1 cellular context compared by ENCODE assay signal in the genomic region with DNA sequence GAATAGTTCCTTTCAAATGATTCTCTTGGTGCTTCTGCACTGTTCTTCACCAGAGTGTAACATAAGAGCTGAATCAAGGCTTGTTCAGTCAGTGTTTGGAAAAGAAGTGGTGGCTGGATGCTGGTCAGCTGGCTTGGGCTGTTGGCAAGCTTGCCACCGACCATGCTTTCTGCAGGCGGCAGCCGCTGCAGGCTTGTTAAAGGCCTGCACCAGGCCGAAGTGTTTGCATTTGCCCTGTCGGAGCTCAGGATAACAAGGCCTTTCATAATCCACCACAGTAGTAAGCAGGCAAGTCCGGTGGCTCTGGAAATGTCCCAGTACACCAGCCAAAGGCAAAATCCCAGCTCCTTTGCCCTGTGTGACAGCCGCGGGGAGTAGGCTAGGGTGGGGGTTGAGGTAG.
TF ChIP-seq lines count a peak whose summit lies in the region.

No MANE protein-coding gene starts in this region.

TF ChIP-seq in HepG2, 621 proteins besides CTCF, POLR2A, EP300 and RAD21 (continued from another document and continues in another):
- TF ChIP-seq, protein P1, sequence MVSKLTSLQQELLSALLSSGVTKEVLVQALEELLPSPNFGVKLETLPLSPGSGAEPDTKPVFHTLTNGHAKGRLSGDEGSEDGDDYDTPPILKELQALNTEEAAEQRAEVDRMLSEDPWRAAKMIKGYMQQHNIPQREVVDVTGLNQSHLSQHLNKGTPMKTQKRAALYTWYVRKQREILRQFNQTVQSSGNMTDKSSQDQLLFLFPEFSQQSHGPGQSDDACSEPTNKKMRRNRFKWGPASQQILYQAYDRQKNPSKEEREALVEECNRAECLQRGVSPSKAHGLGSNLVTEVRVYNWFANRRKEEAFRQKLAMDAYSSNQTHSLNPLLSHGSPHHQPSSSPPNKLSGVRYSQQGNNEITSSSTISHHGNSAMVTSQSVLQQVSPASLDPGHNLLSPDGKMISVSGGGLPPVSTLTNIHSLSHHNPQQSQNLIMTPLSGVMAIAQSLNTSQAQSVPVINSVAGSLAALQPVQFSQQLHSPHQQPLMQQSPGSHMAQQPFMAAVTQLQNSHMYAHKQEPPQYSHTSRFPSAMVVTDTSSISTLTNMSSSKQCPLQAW (CRISPR knock-in tag; IDR thresholded peaks at IDR 0.05): no peak
- no peak for TF ChIP-seq KDM1A (CRISPR knock-in tag; IDR thresholded peaks at IDR 0.05)
- TF ChIP-seq, protein P2, sequence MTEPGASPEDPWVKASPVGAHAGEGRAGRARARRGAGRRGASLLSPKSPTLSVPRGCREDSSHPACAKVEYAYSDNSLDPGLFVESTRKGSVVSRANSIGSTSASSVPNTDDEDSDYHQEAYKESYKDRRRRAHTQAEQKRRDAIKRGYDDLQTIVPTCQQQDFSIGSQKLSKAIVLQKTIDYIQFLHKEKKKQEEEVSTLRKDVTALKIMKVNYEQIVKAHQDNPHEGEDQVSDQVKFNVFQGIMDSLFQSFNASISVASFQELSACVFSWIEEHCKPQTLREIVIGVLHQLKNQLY (CRISPR knock-in tag; IDR thresholded peaks at IDR 0.05): no peak
- no peak for TF ChIP-seq ZNF207 (IDR thresholded peaks at IDR 0.05; ENCODE audit: borderline replicate concordance)
- TF ChIP-seq, protein P3, sequence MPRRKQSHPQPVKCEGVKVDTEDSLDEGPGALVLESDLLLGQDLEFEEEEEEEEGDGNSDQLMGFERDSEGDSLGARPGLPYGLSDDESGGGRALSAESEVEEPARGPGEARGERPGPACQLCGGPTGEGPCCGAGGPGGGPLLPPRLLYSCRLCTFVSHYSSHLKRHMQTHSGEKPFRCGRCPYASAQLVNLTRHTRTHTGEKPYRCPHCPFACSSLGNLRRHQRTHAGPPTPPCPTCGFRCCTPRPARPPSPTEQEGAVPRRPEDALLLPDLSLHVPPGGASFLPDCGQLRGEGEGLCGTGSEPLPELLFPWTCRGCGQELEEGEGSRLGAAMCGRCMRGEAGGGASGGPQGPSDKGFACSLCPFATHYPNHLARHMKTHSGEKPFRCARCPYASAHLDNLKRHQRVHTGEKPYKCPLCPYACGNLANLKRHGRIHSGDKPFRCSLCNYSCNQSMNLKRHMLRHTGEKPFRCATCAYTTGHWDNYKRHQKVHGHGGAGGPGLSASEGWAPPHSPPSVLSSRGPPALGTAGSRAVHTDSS (CRISPR knock-in tag; conservative IDR thresholded peaks at IDR 0.05): no peak
- no peak; the same call in 1 of the 2 replicates for TF ChIP-seq MIXL1 (CRISPR knock-in tag; IDR thresholded peaks at IDR 0.05)
- no peak for TF ChIP-seq ZBTB2 (CRISPR knock-in tag; IDR thresholded peaks at IDR 0.05; ENCODE audit: low read depth)
- TF ChIP-seq ASH2L (IDR thresholded peaks at IDR 0.05; ENCODE audit: insufficient read length, low read depth, low read length): peak; percentile 15
- TF ChIP-seq ZNF768 (CRISPR knock-in tag; IDR thresholded peaks at IDR 0.05): peak; percentile 41; the same call in 1 of the 2 replicates
- no peak for TF ChIP-seq ZNF362 (CRISPR knock-in tag; IDR thresholded peaks at IDR 0.05; ENCODE audit: borderline replicate concordance)
- TF ChIP-seq RFXANK (CRISPR knock-in tag; IDR thresholded peaks at IDR 0.05): no peak
- TF ChIP-seq, protein P4, sequence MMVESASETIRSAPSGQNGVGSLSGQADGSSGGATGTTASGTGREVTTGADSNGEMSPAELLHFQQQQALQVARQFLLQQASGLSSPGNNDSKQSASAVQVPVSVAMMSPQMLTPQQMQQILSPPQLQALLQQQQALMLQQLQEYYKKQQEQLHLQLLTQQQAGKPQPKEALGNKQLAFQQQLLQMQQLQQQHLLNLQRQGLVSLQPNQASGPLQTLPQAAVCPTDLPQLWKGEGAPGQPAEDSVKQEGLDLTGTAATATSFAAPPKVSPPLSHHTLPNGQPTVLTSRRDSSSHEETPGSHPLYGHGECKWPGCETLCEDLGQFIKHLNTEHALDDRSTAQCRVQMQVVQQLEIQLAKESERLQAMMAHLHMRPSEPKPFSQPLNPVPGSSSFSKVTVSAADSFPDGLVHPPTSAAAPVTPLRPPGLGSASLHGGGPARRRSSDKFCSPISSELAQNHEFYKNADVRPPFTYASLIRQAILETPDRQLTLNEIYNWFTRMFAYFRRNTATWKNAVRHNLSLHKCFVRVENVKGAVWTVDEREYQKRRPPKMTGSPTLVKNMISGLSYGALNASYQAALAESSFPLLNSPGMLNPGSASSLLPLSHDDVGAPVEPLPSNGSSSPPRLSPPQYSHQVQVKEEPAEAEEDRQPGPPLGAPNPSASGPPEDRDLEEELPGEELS (CRISPR knock-in tag; IDR thresholded peaks at IDR 0.05): no peak
- TF ChIP-seq TCF7L2 (IDR thresholded peaks at IDR 0.05; ENCODE audit: low read depth, low read length): no peak
- no peak for TF ChIP-seq CHCHD3 (CRISPR knock-in tag; IDR thresholded peaks at IDR 0.05)
- no peak for TF ChIP-seq ZKSCAN5 (CRISPR knock-in tag; IDR thresholded peaks at IDR 0.05)
- no peak for TF ChIP-seq ATF1 (CRISPR knock-in tag; IDR thresholded peaks at IDR 0.05)
- TF ChIP-seq AGO1 (IDR thresholded peaks at IDR 0.05; ENCODE audit: low read depth, low read length, poor library complexity, severe bottlenecking): no peak
- TF ChIP-seq ZUFSP (CRISPR knock-in tag; IDR thresholded peaks at IDR 0.05; ENCODE audit: borderline replicate concordance): no peak
- no peak for TF ChIP-seq ZNF883 (CRISPR knock-in tag; IDR thresholded peaks at IDR 0.05; ENCODE audit: not compliant biosample characterization)
- no peak for TF ChIP-seq NR0B2 (CRISPR knock-in tag; IDR thresholded peaks at IDR 0.05)
- no peak for TF ChIP-seq BORCS8-MEF2B (CRISPR knock-in tag; IDR thresholded peaks at IDR 0.05)
- TF ChIP-seq HNF4A (CRISPR knock-in tag; IDR thresholded peaks at IDR 0.05): peak; percentile 21; the same call in 1 of the 2 replicates
- no peak for TF ChIP-seq ZFAT (CRISPR knock-in tag; conservative IDR thresholded peaks at IDR 0.05)
- TF ChIP-seq, protein P5, sequence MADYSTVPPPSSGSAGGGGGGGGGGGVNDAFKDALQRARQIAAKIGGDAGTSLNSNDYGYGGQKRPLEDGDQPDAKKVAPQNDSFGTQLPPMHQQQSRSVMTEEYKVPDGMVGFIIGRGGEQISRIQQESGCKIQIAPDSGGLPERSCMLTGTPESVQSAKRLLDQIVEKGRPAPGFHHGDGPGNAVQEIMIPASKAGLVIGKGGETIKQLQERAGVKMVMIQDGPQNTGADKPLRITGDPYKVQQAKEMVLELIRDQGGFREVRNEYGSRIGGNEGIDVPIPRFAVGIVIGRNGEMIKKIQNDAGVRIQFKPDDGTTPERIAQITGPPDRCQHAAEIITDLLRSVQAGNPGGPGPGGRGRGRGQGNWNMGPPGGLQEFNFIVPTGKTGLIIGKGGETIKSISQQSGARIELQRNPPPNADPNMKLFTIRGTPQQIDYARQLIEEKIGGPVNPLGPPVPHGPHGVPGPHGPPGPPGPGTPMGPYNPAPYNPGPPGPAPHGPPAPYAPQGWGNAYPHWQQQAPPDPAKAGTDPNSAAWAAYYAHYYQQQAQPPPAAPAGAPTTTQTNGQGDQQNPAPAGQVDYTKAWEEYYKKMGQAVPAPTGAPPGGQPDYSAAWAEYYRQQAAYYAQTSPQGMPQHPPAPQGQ (CRISPR knock-in tag; IDR thresholded peaks at IDR 0.05; ENCODE audit: borderline replicate concordance): no peak
- TF ChIP-seq ZNF563 (CRISPR knock-in tag; IDR thresholded peaks at IDR 0.05): no peak
- no peak for TF ChIP-seq MAFG (CRISPR knock-in tag; IDR thresholded peaks at IDR 0.05)
- TF ChIP-seq EZH2 (conservative IDR thresholded peaks at IDR 0.05; ENCODE audit: low read depth, low read length): no peak
- TF ChIP-seq ZFP37 (CRISPR knock-in tag; IDR thresholded peaks at IDR 0.05; ENCODE audit: borderline replicate concordance): peak; percentile 36; the same call in 1 of the 2 replicates
- TF ChIP-seq ZSCAN25 (CRISPR knock-in tag; IDR thresholded peaks at IDR 0.05): peak; percentile 49; the same call in 1 of the 2 replicates
- no peak for TF ChIP-seq PAWR (CRISPR knock-in tag; IDR thresholded peaks at IDR 0.05; ENCODE audit: borderline replicate concordance)
- TF ChIP-seq, protein P6, sequence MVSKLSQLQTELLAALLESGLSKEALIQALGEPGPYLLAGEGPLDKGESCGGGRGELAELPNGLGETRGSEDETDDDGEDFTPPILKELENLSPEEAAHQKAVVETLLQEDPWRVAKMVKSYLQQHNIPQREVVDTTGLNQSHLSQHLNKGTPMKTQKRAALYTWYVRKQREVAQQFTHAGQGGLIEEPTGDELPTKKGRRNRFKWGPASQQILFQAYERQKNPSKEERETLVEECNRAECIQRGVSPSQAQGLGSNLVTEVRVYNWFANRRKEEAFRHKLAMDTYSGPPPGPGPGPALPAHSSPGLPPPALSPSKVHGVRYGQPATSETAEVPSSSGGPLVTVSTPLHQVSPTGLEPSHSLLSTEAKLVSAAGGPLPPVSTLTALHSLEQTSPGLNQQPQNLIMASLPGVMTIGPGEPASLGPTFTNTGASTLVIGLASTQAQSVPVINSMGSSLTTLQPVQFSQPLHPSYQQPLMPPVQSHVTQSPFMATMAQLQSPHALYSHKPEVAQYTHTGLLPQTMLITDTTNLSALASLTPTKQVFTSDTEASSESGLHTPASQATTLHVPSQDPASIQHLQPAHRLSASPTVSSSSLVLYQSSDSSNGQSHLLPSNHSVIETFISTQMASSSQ (IDR thresholded peaks at IDR 0.05; ENCODE audit: low read depth): no peak
- TF ChIP-seq, protein P6 (CRISPR knock-in tag; IDR thresholded peaks at IDR 0.05; ENCODE audit: borderline replicate concordance): no peak; the same call in 1 of the 2 replicates
- TF ChIP-seq RFX1 (IDR thresholded peaks at IDR 0.05): no peak
- no peak for TF ChIP-seq RFX5 (IDR thresholded peaks at IDR 0.05; ENCODE audit: low read depth, low read length)
- no peak for TF ChIP-seq ZNF333 (CRISPR knock-in tag; IDR thresholded peaks at IDR 0.05; ENCODE audit: borderline replicate concordance)
